Comparison of ENCODE assay signal across 7 cellular contexts in the genomic region with DNA sequence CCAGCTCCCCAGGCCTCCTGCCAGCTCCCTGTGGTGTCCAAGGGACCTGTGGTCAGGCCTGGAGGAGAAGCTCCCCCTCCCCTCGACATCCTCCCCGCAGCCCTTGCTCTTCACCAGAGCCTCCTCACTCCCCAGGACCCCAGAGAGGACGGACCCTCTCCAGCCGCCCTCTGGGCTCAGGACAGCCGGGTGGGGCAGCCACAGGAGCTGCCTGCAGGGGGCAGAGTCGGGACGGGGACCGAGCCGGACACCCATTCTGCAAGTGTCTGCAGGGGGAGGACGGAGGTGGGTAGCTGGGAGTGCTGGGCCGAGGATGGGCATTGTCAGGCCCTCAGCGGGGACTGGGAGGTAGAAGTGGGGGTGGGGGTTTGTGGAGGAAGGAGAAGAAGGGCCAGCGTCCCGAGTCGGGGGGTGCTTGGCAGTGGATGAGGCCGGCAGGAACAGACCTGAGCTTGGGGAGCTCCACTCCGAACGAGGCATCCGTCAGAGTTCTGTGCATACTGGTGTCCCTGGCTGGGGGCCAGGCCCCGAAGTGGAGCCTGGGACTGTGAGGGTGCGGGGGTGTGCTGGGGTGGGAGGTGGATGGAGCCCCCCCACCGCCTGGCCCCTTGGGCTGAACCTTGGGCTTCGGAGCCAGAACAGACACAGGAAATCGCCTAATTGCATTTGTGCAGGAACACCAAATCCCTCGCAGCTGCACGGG. TPM values are rescaled to one million over a fixed set of nuclear protein-coding genes. Genes with fewer than 3 reads are reported as not detected.
DNase-seq lines count a peak whose midpoint lies in the region; ATAC-seq and TF ChIP-seq lines count a peak whose summit lies in the region.
"Had no signal": no experiment of that assay in that cellular context is flagged by ENCODE, and none has a peak within 500 bp of the region (broad histone marks: within the 10 kb centered on the region; RNA-seq: fewer than 3 reads in every experiment).

No MANE protein-coding gene starts in this region.

- H3K79me2 ChIP-seq in mammary epithelial cell (ENCODE audit: insufficient read depth, low read length): no peaks in the 10 kb centered on the region

- H4K20me1 ChIP-seq in mammary epithelial cell (ENCODE audit: insufficient read depth, low read length): no peaks in the 10 kb centered on the region

- H3K9me3 ChIP-seq in mammary epithelial cell (replicated peaks; ENCODE audit: insufficient read depth, low read length): no peaks in the 10 kb centered on the region

- no peaks in the 10 kb centered on the region for H3K27me3 ChIP-seq in mammary epithelial cell (ENCODE audit: insufficient read depth, low read length)

- H3K4me3 ChIP-seq in mammary epithelial cell (replicated peaks in 1 of 3; ENCODE audit: insufficient read depth in 1 of 3, low read depth in 2 of 3, low read length in 3 of 3): no peak overlapping the region

- peaks cover 19% of the 10 kb centered on the region for H3K4me1 ChIP-seq in mammary epithelial cell (ENCODE audit: insufficient read depth, low read length)

- H3K36me3 ChIP-seq in mammary epithelial cell (ENCODE audit: insufficient read depth, low read length): no peaks in the 10 kb centered on the region

- peak; percentile 12 to 47 for TF ChIP-seq CTCF in mammary epithelial cell (conservative IDR thresholded peaks at IDR 0.05 in 1 of 2, IDR thresholded peaks at IDR 0.05 in 1 of 2; ENCODE audit: extremely low read depth in 1 of 2, insufficient read depth in 1 of 2, low read depth in 1 of 2, low read length in 2 of 2)

- DNase-seq in DMS53 (lab: John Stamatoyannopoulos, UW) (peak; percentile 62), DMS53 treated with DMSO at 0.1 percent for 48 hours (lab: John Stamatoyannopoulos, UW; ENCODE audit: unreplicated experiment) (no peak), mammary epithelial cell (no peak), posterior cingulate gyrus (peak in 6 of 10 donors; percentile 10 to 81 (median 52)), H4 (ENCODE audit: low spot score) (no peak)

- no peak for ATAC-seq in GM18520 (IDR thresholded peaks at IDR 0.05; ENCODE audit: unreplicated experiment)

- WGBS in mammary epithelial cell (ENCODE audit: low coverage, missing lambda C conversion rate): 100% methylated on average over 1 of the region's 26 CpGs

- CTCF ChIA-PET in mammary epithelial cell (lab: Charles Lee; ENCODE audit: low non-redundant PET): interaction anchor here (0.6 to 1.0 kb wide), 2 partner anchors 43 to 224 kb away, joined by 3 read pairs; no protein-coding TSS in a partner anchor

- dilution Hi-C loops in mammary epithelial cell (cut with HindIII; ENCODE audit: low sequenced_read_pairs): no loop called here

- intact Hi-C loops in mammary epithelial cell (cut with micrococcal nuclease): loop anchor here (5.0 kb wide), 1 partner anchor 39 kb away; a partner anchor contains a TSS
- intact Hi-C loops in posterior cingulate gyrus (cut with DNase I): no loop called here

- no peak overlapping the region for H3K4me2 ChIP-seq in mammary epithelial cell (ENCODE audit: insufficient read depth, low read depth, low read length)

- in situ Hi-C loops in mammary epithelial cell (cut with MboI; ENCODE audit: low sequenced_read_pairs in 2 of 2): no loop called here

- H3K9ac ChIP-seq in mammary epithelial cell (ENCODE audit: insufficient read depth, low read length): no peak overlapping the region

- no TSS peak for BruUV-seq in mammary epithelial cell (replicated peaks; lab: Mats Ljungman, UMichigan)

- no peak overlapping the region for H2AFZ ChIP-seq in mammary epithelial cell (ENCODE audit: low read depth, low read length)

- H3K27ac ChIP-seq in mammary epithelial cell (ENCODE audit: insufficient read depth, low read depth, low read length): no peak overlapping the region

RNA-seq across cellular contexts. Expression of a gene that starts 15.2 kb away (rescaled TPM):
- total RNA-seq in mammary epithelial cell: not detected
- not detected for polyA plus RNA-seq in mammary epithelial cell
- not detected for polyA minus RNA-seq in mammary epithelial cell
- not detected in 2 replicates for total RNA-seq in H4 (2014; rRNA removed; shearing (Covaris generic))
- total RNA-seq: CD4-positive, alpha-beta memory T cell had no signal

RNA-seq across cellular contexts. Expression of a gene that starts 23.6 kb away (rescaled TPM):
- 1 to 10 TPM in 1 of 2 donors, under 1 TPM in 1; 0.17 to 2.0 TPM for total RNA-seq in mammary epithelial cell
- not detected for polyA plus RNA-seq in mammary epithelial cell
- polyA minus RNA-seq in mammary epithelial cell: not detected
- 3.3 TPM in 2 replicates for total RNA-seq in H4 (2014; rRNA removed; shearing (Covaris generic))

RNA-seq across cellular contexts. Expression of a gene that starts 37.7 kb away (rescaled TPM):
- total RNA-seq in mammary epithelial cell: 10 to 100 TPM in 1 of 2 donors, 1 to 10 TPM in 1; 8.8 to 44.7 TPM
- 34.8 TPM for polyA plus RNA-seq in mammary epithelial cell
- polyA minus RNA-seq in mammary epithelial cell: 4.3 TPM
- total RNA-seq in H4 (2014; rRNA removed; shearing (Covaris generic)): not detected in 2 replicates
- total RNA-seq: CD4-positive, alpha-beta memory T cell had no signal
- polyA plus RNA-seq: CD4-positive, alpha-beta memory T cell had no signal

RNA-seq across cellular contexts. Expression of a gene that starts 41.7 kb away (rescaled TPM):
- total RNA-seq in mammary epithelial cell: 100 to 1,000 TPM; 103 to 209 TPM
- 57.2 TPM for polyA plus RNA-seq in mammary epithelial cell
- polyA minus RNA-seq in mammary epithelial cell: 4.9 TPM
- total RNA-seq in H4 (2014; rRNA removed; shearing (Covaris generic)): not detected in 2 replicates
- total RNA-seq: CD4-positive, alpha-beta memory T cell had no signal
- polyA plus RNA-seq: CD4-positive, alpha-beta memory T cell had no signal

RNA-seq across cellular contexts. Expression of a gene that starts 43.0 kb away (rescaled TPM):
- not detected for total RNA-seq in mammary epithelial cell
- polyA plus RNA-seq in mammary epithelial cell: not detected
- polyA minus RNA-seq in mammary epithelial cell: not detected
- total RNA-seq in H4 (2014; rRNA removed; shearing (Covaris generic)): not detected in 2 replicates
- polyA plus RNA-seq: CD4-positive, alpha-beta memory T cell had no signal

Comparison
In these comparisons a context has a peak if more than half of its experiments do, and no peak if none do; other contexts are left out.
1. DNase-seq: peak in DMS53 (single experiment) and posterior cingulate gyrus (6 of 10); none in DMS53 treated with DMSO at 0.1 percent for 48 hours (single experiment), mammary epithelial cell (single experiment) and H4 (single experiment).